Comparison of ENCODE assay signal across 15 cellular contexts in the genomic region with DNA sequence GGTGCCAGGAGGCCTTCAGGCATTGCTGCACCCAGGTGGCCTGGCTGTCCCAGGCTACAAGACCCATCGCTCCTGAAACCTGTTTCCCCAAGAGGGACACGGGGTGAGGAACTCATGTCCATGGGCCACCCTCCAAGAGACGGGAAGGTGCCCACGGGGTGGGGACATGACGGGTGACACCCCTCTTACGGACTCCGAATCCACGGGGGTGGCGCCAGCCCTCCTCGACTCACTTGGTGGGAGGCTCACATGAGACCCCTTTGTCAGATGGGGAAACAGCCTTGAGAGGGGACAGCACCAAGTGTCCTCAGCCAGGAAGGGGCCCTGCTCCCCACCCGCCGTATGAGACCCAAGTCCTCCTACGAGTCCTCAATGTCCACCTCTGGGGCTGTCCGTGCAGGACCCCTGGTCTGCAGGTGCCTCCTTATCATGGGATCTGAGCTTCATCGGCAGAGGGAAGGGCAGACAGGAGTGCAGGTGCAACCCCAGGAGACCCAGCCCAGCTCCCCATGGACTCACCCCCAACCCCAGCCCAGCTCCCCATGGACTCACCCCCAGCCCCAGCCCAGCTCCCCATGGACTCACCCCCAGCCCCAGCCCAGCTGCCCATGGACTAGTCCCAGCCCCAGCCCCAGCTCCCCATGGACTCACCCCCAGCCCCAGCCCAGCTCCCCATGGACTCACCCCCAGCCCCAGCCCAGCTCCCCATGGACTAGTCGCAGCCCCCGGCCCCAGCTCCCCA. TPM values are rescaled to one million over a fixed set of nuclear protein-coding genes. Genes with fewer than 3 reads are reported as not detected.
"Had no signal": no experiment of that assay in that cellular context is flagged by ENCODE, and none has a peak within 500 bp of the region (broad histone marks: within the 10 kb centered on the region; RNA-seq: fewer than 3 reads in every experiment).

No MANE protein-coding gene starts in this region.

RNA-seq across cellular contexts. Expression of gene TPSB2, which starts 0.7 kb away (rescaled TPM):
- total RNA-seq: activated CD4-positive, alpha-beta memory T cell treated with anti-CD3 and anti-CD28 coated beads, Interleukin-2, amount 10 ng/mL, durations not matched to agents 7 days and 5 days; activated CD4-positive, alpha-beta T cell treated with anti-CD3 and anti-CD28 coated beads for 36 hours; activated CD4-positive, alpha-beta T cell treated with anti-CD3 and anti-CD28 coated beads, Interleukin-2, amount 10 ng/mL, durations not matched to agents 7 days and 5 days; activated CD8-positive, alpha-beta memory T cell treated with anti-CD3 and anti-CD28 coated beads, Interleukin-2, amount 10 ng/mL, durations not matched to agents 7 days and 5 days; activated CD8-positive, alpha-beta T cell treated with anti-CD3 and anti-CD28 coated beads, Interleukin-2, amount 10 ng/mL, durations not matched to agents 7 days and 5 days; activated naive CD4-positive, alpha-beta T cell treated with anti-CD3 and anti-CD28 coated beads for 36 hours; activated naive CD8-positive, alpha-beta T cell treated with anti-CD3 and anti-CD28 coated beads for 36 hours; activated T-helper 2 cell treated with anti-CD3 and anti-CD28 coated beads, Interferon-gamma antibody, Interleukin-2, Interleukin-4, amounts not matched to agents 10 μg/mL and 5 μg/mL and 100 μg/mL, durations not matched to agents 14 hours and 24 hours and 36 hours; astrocyte had no signal

RNA-seq across cellular contexts. Expression of gene TPSG1, which starts 5.6 kb away (rescaled TPM):
- total RNA-seq: activated CD4-positive, alpha-beta memory T cell treated with anti-CD3 and anti-CD28 coated beads, Interleukin-2, amount 10 ng/mL, durations not matched to agents 7 days and 5 days; activated CD4-positive, alpha-beta T cell treated with anti-CD3 and anti-CD28 coated beads for 36 hours; activated CD4-positive, alpha-beta T cell treated with anti-CD3 and anti-CD28 coated beads, Interleukin-2, amount 10 ng/mL, durations not matched to agents 7 days and 5 days; activated CD8-positive, alpha-beta memory T cell treated with anti-CD3 and anti-CD28 coated beads, Interleukin-2, amount 10 ng/mL, durations not matched to agents 7 days and 5 days; activated CD8-positive, alpha-beta T cell treated with anti-CD3 and anti-CD28 coated beads, Interleukin-2, amount 10 ng/mL, durations not matched to agents 7 days and 5 days; activated naive CD4-positive, alpha-beta T cell treated with anti-CD3 and anti-CD28 coated beads for 36 hours; activated naive CD4-positive, alpha-beta T cell treated with anti-CD3 and anti-CD28 coated beads, Interleukin-2, amount 50 U/mL, for 72 hours; activated naive CD8-positive, alpha-beta T cell treated with anti-CD3 and anti-CD28 coated beads for 36 hours; activated T-helper 2 cell treated with anti-CD3 and anti-CD28 coated beads, Interferon-gamma antibody, Interleukin-2, Interleukin-4, amounts not matched to agents 10 μg/mL and 5 μg/mL and 100 μg/mL, durations not matched to agents 14 hours and 24 hours and 36 hours; astrocyte; body of pancreas; cardiac septum; WTC11 had no signal

RNA-seq across cellular contexts. Expression of gene TPSAB1, which starts 9.9 kb away (rescaled TPM):
- total RNA-seq: activated CD4-positive, alpha-beta memory T cell treated with anti-CD3 and anti-CD28 coated beads, Interleukin-2, amount 10 ng/mL, durations not matched to agents 7 days and 5 days; activated CD4-positive, alpha-beta T cell treated with anti-CD3 and anti-CD28 coated beads for 36 hours; activated CD4-positive, alpha-beta T cell treated with anti-CD3 and anti-CD28 coated beads, Interleukin-2, amount 10 ng/mL, durations not matched to agents 7 days and 5 days; activated CD8-positive, alpha-beta memory T cell treated with anti-CD3 and anti-CD28 coated beads, Interleukin-2, amount 10 ng/mL, durations not matched to agents 7 days and 5 days; activated CD8-positive, alpha-beta T cell treated with anti-CD3 and anti-CD28 coated beads, Interleukin-2, amount 10 ng/mL, durations not matched to agents 7 days and 5 days; activated naive CD4-positive, alpha-beta T cell treated with anti-CD3 and anti-CD28 coated beads for 36 hours; activated naive CD8-positive, alpha-beta T cell treated with anti-CD3 and anti-CD28 coated beads for 36 hours; activated T-helper 2 cell treated with anti-CD3 and anti-CD28 coated beads, Interferon-gamma antibody, Interleukin-2, Interleukin-4, amounts not matched to agents 10 μg/mL and 5 μg/mL and 100 μg/mL, durations not matched to agents 14 hours and 24 hours and 36 hours; astrocyte; WTC11 had no signal

RNA-seq across cellular contexts. Expression of gene TPSD1, which starts 25.2 kb away (rescaled TPM):
- total RNA-seq: activated CD4-positive, alpha-beta memory T cell treated with anti-CD3 and anti-CD28 coated beads, Interleukin-2, amount 10 ng/mL, durations not matched to agents 7 days and 5 days; activated CD4-positive, alpha-beta T cell treated with anti-CD3 and anti-CD28 coated beads for 36 hours; activated CD4-positive, alpha-beta T cell treated with anti-CD3 and anti-CD28 coated beads, Interleukin-2, amount 10 ng/mL, durations not matched to agents 7 days and 5 days; activated CD8-positive, alpha-beta memory T cell treated with anti-CD3 and anti-CD28 coated beads, Interleukin-2, amount 10 ng/mL, durations not matched to agents 7 days and 5 days; activated CD8-positive, alpha-beta T cell treated with anti-CD3 and anti-CD28 coated beads, Interleukin-2, amount 10 ng/mL, durations not matched to agents 7 days and 5 days; activated naive CD4-positive, alpha-beta T cell treated with anti-CD3 and anti-CD28 coated beads for 36 hours; activated naive CD4-positive, alpha-beta T cell treated with anti-CD3 and anti-CD28 coated beads, Interleukin-2, amount 50 U/mL, for 72 hours; activated naive CD8-positive, alpha-beta T cell treated with anti-CD3 and anti-CD28 coated beads for 36 hours; activated T-helper 2 cell treated with anti-CD3 and anti-CD28 coated beads, Interferon-gamma antibody, Interleukin-2, Interleukin-4, amounts not matched to agents 10 μg/mL and 5 μg/mL and 100 μg/mL, durations not matched to agents 14 hours and 24 hours and 36 hours; adrenal gland; aorta; astrocyte; cardiac septum had no signal
